In the genomic region with DNA sequence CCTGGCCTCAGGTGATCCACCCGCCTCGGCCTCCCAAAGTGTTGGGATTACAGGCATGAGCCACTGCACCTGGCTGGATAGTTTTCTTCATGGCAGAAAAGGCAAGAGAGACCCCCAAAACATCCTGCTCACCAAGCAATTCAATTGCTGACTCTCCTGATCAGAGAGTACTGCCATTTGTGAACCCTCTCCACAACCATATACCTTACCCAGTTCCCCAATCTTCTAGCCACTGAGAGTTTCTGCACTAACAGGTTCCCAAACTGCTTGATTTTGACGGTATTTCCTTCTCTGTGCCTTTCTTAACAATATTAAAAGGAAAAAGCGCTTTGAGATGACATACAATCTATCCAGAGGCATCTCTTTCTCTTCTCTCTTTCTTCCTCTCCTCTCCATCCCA, we compare ENCODE assay signal across 31 cellular contexts. TPM values are rescaled to one million over a fixed set of nuclear protein-coding genes. Genes with fewer than 3 reads are reported as not detected.
"Had no signal": no experiment of that assay in that cellular context is flagged by ENCODE, and none has a peak within 500 bp of the region (broad histone marks: within the 10 kb centered on the region; RNA-seq: fewer than 3 reads in every experiment).

No MANE protein-coding gene starts in this region.

- H3K79me2 ChIP-seq: hepatocyte had no signal

- H3K36me3 ChIP-seq: adrenal gland, gastroesophageal sphincter, heart right ventricle had no signal

- H3K4me1 Mint-ChIP-seq: activated CD4-positive, alpha-beta T cell treated with anti-CD3 and anti-CD28 coated beads for 36 hours; activated CD4-positive, alpha-beta T cell treated with anti-CD3 and anti-CD28 coated beads, Interleukin-2, amount 10 ng/mL, durations not matched to agents 24 days and 14 days had no signal

- H3K36me3 Mint-ChIP-seq: activated CD4-positive, alpha-beta memory T cell treated with anti-CD3 and anti-CD28 coated beads for 36 hours; activated CD8-positive, alpha-beta memory T cell treated with anti-CD3 and anti-CD28 coated beads, Interleukin-2, amount 10 ng/mL, durations not matched to agents 7 days and 5 days had no signal

- H3K9me3 Mint-ChIP-seq: activated CD4-positive, alpha-beta memory T cell treated with anti-CD3 and anti-CD28 coated beads for 36 hours; activated CD4-positive, alpha-beta T cell treated with anti-CD3 and anti-CD28 coated beads, Interleukin-2, amount 10 ng/mL, durations not matched to agents 24 days and 14 days; T-helper 2 cell treated with Interferon-gamma antibody and Interleukin-4, amounts not matched to agents 5 μg/mL and 100 μg/mL, for 36 hours had no signal

- H3K27me3 ChIP-seq: adrenal gland, body of pancreas, esophagus squamous epithelium, gastroesophageal sphincter, heart right ventricle, hepatocyte had no signal

- H3K4me3 ChIP-seq: adrenal gland, body of pancreas, esophagus squamous epithelium, gastroesophageal sphincter, heart right ventricle, hepatocyte had no signal

- ATAC-seq: activated CD4-positive, alpha-beta T cell treated with anti-CD3 and anti-CD28 coated beads for 36 hours; activated CD8-positive, alpha-beta memory T cell treated with anti-CD3 and anti-CD28 coated beads, Interleukin-2, amount 10 ng/mL, durations not matched to agents 7 days and 5 days; activated CD8-positive, alpha-beta T cell treated with anti-CD3 and anti-CD28 coated beads, Interleukin-2, amount 10 ng/mL, durations not matched to agents 7 days and 5 days; body of pancreas; gastroesophageal sphincter; heart right ventricle; T-helper 17 cell had no signal

- H2AFZ ChIP-seq: hepatocyte had no signal

- DNase-seq: activated CD4-positive, alpha-beta memory T cell treated with anti-CD3 and anti-CD28 coated beads for 36 hours; activated CD4-positive, alpha-beta T cell treated with anti-CD3 and anti-CD28 coated beads for 36 hours; activated CD4-positive, alpha-beta T cell treated with anti-CD3 and anti-CD28 coated beads, Interleukin-2, amount 10 ng/mL, durations not matched to agents 24 days and 14 days; activated CD4-positive, CD25-positive, alpha-beta regulatory T cell; activated CD4-positive, CD25-positive, alpha-beta regulatory T cell treated with anti-CD3 and anti-CD28 coated beads, Interleukin-2, amount 50 U/mL, for 72 hours; activated CD8-positive, alpha-beta memory T cell treated with anti-CD3 and anti-CD28 coated beads, Interleukin-2, amount 10 ng/mL, durations not matched to agents 7 days and 5 days; activated CD8-positive, alpha-beta memory T cell treated with anti-CD3 and anti-CD28 coated beads, Interleukin-2, amount 50 U/mL, for 4 hours; activated CD8-positive, alpha-beta T cell treated with anti-CD3 and anti-CD28 coated beads, Interleukin-2, amount 10 ng/mL, durations not matched to agents 7 days and 5 days; activated effector memory CD4-positive, alpha-beta T cell treated with Interleukin-2 at 50 U/mL for 16 hours; activated gamma-delta T cell treated with Interleukin-2 at 50 U/mL for 16 hours; activated naive CD4-positive, alpha-beta T cell treated with anti-CD3 and anti-CD28 coated beads, Interleukin-2, amount 50 U/mL, for 16 hours; activated naive CD4-positive, alpha-beta T cell treated with Interleukin-2 at 50 U/mL for 16 hours; activated T-cell treated with anti-CD3 and anti-CD28 coated beads, Interleukin-2, amount 50 U/mL, for 1 hour; activated T-cell treated with anti-CD3 and anti-CD28 coated beads, Interleukin-2, amount 50 U/mL, for 48 hours; adrenal gland; amygdala; aorta; body of pancreas; caudate nucleus; cortex of kidney; dermis blood vessel endothelial cell; effector CD4-positive, alpha-beta T cell; esophagus squamous epithelium; foreskin melanocyte; heart right ventricle; T-helper 17 cell; T1000 had no signal

- H3K4me2 ChIP-seq: hepatocyte had no signal

- H3K27ac Mint-ChIP-seq: activated CD4-positive, alpha-beta memory T cell treated with anti-CD3 and anti-CD28 coated beads for 36 hours; activated CD4-positive, alpha-beta T cell treated with anti-CD3 and anti-CD28 coated beads for 36 hours; activated CD4-positive, alpha-beta T cell treated with anti-CD3 and anti-CD28 coated beads, Interleukin-2, amount 10 ng/mL, durations not matched to agents 24 days and 14 days; activated CD8-positive, alpha-beta memory T cell treated with anti-CD3 and anti-CD28 coated beads, Interleukin-2, amount 10 ng/mL, durations not matched to agents 7 days and 5 days; activated CD8-positive, alpha-beta T cell treated with anti-CD3 and anti-CD28 coated beads, Interleukin-2, amount 10 ng/mL, durations not matched to agents 7 days and 5 days; activated naive CD8-positive, alpha-beta T cell; T-helper 17 cell; T-helper 2 cell treated with Interferon-gamma antibody and Interleukin-4, amounts not matched to agents 5 μg/mL and 100 μg/mL, for 36 hours had no signal

- H3K4me1 ChIP-seq: body of pancreas had no signal

- H3K4me3 Mint-ChIP-seq: activated CD4-positive, alpha-beta memory T cell treated with anti-CD3 and anti-CD28 coated beads for 36 hours; activated CD4-positive, alpha-beta T cell treated with anti-CD3 and anti-CD28 coated beads for 36 hours; activated CD4-positive, alpha-beta T cell treated with anti-CD3 and anti-CD28 coated beads, Interleukin-2, amount 10 ng/mL, durations not matched to agents 24 days and 14 days; activated CD8-positive, alpha-beta memory T cell treated with anti-CD3 and anti-CD28 coated beads, Interleukin-2, amount 10 ng/mL, durations not matched to agents 7 days and 5 days; activated CD8-positive, alpha-beta T cell treated with anti-CD3 and anti-CD28 coated beads, Interleukin-2, amount 10 ng/mL, durations not matched to agents 7 days and 5 days; activated naive CD8-positive, alpha-beta T cell; T-helper 17 cell; T-helper 2 cell treated with Interferon-gamma antibody and Interleukin-4, amounts not matched to agents 5 μg/mL and 100 μg/mL, for 36 hours had no signal

- H3K27ac ChIP-seq: adrenal gland, body of pancreas, esophagus squamous epithelium, gastroesophageal sphincter, heart right ventricle, hepatocyte had no signal

- H3K27me3 Mint-ChIP-seq: activated CD4-positive, alpha-beta memory T cell treated with anti-CD3 and anti-CD28 coated beads for 36 hours; activated CD4-positive, alpha-beta T cell treated with anti-CD3 and anti-CD28 coated beads for 36 hours; activated CD4-positive, alpha-beta T cell treated with anti-CD3 and anti-CD28 coated beads, Interleukin-2, amount 10 ng/mL, durations not matched to agents 24 days and 14 days; activated CD8-positive, alpha-beta memory T cell treated with anti-CD3 and anti-CD28 coated beads, Interleukin-2, amount 10 ng/mL, durations not matched to agents 7 days and 5 days; activated naive CD8-positive, alpha-beta T cell; T-helper 17 cell had no signal

RNA-seq across cellular contexts. Expression of a gene that starts 53.4 kb away (rescaled TPM):
- polyA plus RNA-seq: aorta had no signal
